In genomic region chr15:99265541-99266070, GRCh38 we compare ENCODE assay signal across 24 cellular contexts.
"Had no signal": no experiment of that assay in that cellular context is flagged by ENCODE, and none has a peak within 500 bp of the region (broad histone marks: within the 10 kb centered on the region; RNA-seq: fewer than 3 reads in every experiment).

No MANE protein-coding gene starts in this region.

- H3K4me3 Mint-ChIP-seq: effector memory CD8-positive, alpha-beta T cell; natural killer cell treated with Interleukin-12 subunit alpha and Interleukin-12 subunit beta and Interleukin-15 and Interleukin-18, amount 100 ng/mL, for 72 hours; stimulated activated memory B cell treated with anti-CD40 and anti-IgM and Interleukin-4, amounts not matched to agents 10 μg/mL and 1 μg/mL and 100 μg/mL, for 72 hours; stimulated activated naive CD8-positive, alpha-beta T cell treated with anti-CD3 and anti-CD28 coated beads, Interleukin-15, Interleukin-2, amounts not matched to agents 100 ng/mL and 50 ng/mL, for 24 hours had no signal

- H3K4me1 ChIP-seq: heart left ventricle, left ventricle myocardium inferior, parathyroid adenoma, prostate gland, spleen, tibial artery, upper lobe of right lung, vagina had no signal

- H3K9ac ChIP-seq: parathyroid adenoma had no signal

- H3K9me3 ChIP-seq: heart left ventricle, left ventricle myocardium inferior, prostate gland, spleen, tibial artery, upper lobe of right lung, vagina had no signal

- H3K27me3 ChIP-seq: foreskin keratinocyte, heart left ventricle, spleen, tibial artery, upper lobe of right lung, vagina had no signal

- H3K36me3 ChIP-seq: prostate gland, upper lobe of right lung had no signal

- H3K4me1 Mint-ChIP-seq: stimulated activated memory B cell treated with anti-CD40 and anti-IgM and Interleukin-4, amounts not matched to agents 10 μg/mL and 1 μg/mL and 100 μg/mL, for 72 hours had no signal

- H3K36me3 Mint-ChIP-seq: natural killer cell treated with Interleukin-12 subunit alpha and Interleukin-12 subunit beta and Interleukin-15 and Interleukin-18, amount 100 ng/mL, for 72 hours; stimulated activated memory B cell treated with anti-CD40 and anti-IgM and Interleukin-4, amounts not matched to agents 10 μg/mL and 1 μg/mL and 100 μg/mL, for 72 hours had no signal

- H3K27ac Mint-ChIP-seq: effector memory CD8-positive, alpha-beta T cell; natural killer cell treated with Interleukin-12 subunit alpha and Interleukin-12 subunit beta and Interleukin-15 and Interleukin-18, amount 100 ng/mL, for 72 hours; stimulated activated memory B cell treated with anti-CD40 and anti-IgM and Interleukin-4, amounts not matched to agents 10 μg/mL and 1 μg/mL and 100 μg/mL, for 72 hours; stimulated activated naive CD8-positive, alpha-beta T cell treated with anti-CD3 and anti-CD28 coated beads, Interleukin-15, Interleukin-2, amounts not matched to agents 100 ng/mL and 50 ng/mL, for 24 hours had no signal

- H3K9me3 Mint-ChIP-seq: effector memory CD8-positive, alpha-beta T cell; natural killer cell treated with Interleukin-12 subunit alpha and Interleukin-12 subunit beta and Interleukin-15 and Interleukin-18, amount 100 ng/mL, for 72 hours; stimulated activated memory B cell treated with anti-CD40 and anti-IgM and Interleukin-4, amounts not matched to agents 10 μg/mL and 1 μg/mL and 100 μg/mL, for 72 hours; stimulated activated naive CD8-positive, alpha-beta T cell treated with anti-CD3 and anti-CD28 coated beads, Interleukin-15, Interleukin-2, amounts not matched to agents 100 ng/mL and 50 ng/mL, for 24 hours had no signal

- H3K27ac ChIP-seq: foreskin keratinocyte, heart left ventricle, left ventricle myocardium inferior, parathyroid adenoma, prostate gland, spleen, tibial artery, upper lobe of right lung, vagina had no signal

- H3K4me3 ChIP-seq: heart left ventricle, left ventricle myocardium inferior, lung, prostate gland, spleen, tibial artery, upper lobe of right lung, vagina had no signal

- H3K79me2 ChIP-seq: parathyroid adenoma had no signal

- H3K27me3 Mint-ChIP-seq: effector memory CD8-positive, alpha-beta T cell; natural killer cell treated with Interleukin-12 subunit alpha and Interleukin-12 subunit beta and Interleukin-15 and Interleukin-18, amount 100 ng/mL, for 72 hours; stimulated activated memory B cell treated with anti-CD40 and anti-IgM and Interleukin-4, amounts not matched to agents 10 μg/mL and 1 μg/mL and 100 μg/mL, for 72 hours; stimulated activated naive CD8-positive, alpha-beta T cell treated with anti-CD3 and anti-CD28 coated beads, Interleukin-15, Interleukin-2, amounts not matched to agents 100 ng/mL and 50 ng/mL, for 24 hours had no signal

- ATAC-seq: effector memory CD8-positive, alpha-beta T cell; foreskin keratinocyte; heart left ventricle; natural killer cell treated with Interleukin-12 subunit alpha and Interleukin-12 subunit beta and Interleukin-15 and Interleukin-18, amount 100 ng/mL, for 72 hours; sciatic nerve; stimulated activated memory B cell treated with anti-CD40 and anti-IgM and Interleukin-4, amounts not matched to agents 10 μg/mL and 1 μg/mL and 100 μg/mL, for 72 hours; upper lobe of right lung had no signal

- DNase-seq: effector memory CD8-positive, alpha-beta T cell; erythroblast; foreskin keratinocyte; heart left ventricle; hypothalamus; kidney glomerular epithelial cell; left ventricle myocardium inferior; mesenchymal stem cell; midbrain; retina; spleen; stimulated activated CD4-positive, alpha-beta T cell treated with anti-CD3 and anti-CD28 coated beads, Interleukin-15, amount 100 ng/mL, for 24 hours; stimulated activated CD4-positive, alpha-beta T cell treated with anti-CD3 and anti-CD28 coated beads, Interleukin-1b, Interleukin-23, amount 100 ng/mL, for 48 hours; stimulated activated CD4-positive, alpha-beta T cell treated with anti-CD3 and anti-CD28 coated beads, Interleukin-4, amount 100 ng/mL, for 24 hours; tibial artery; upper lobe of right lung had no signal

- H2AFZ ChIP-seq: parathyroid adenoma had no signal
